8 cellular contexts compared by ENCODE assay signal in the genomic region with DNA sequence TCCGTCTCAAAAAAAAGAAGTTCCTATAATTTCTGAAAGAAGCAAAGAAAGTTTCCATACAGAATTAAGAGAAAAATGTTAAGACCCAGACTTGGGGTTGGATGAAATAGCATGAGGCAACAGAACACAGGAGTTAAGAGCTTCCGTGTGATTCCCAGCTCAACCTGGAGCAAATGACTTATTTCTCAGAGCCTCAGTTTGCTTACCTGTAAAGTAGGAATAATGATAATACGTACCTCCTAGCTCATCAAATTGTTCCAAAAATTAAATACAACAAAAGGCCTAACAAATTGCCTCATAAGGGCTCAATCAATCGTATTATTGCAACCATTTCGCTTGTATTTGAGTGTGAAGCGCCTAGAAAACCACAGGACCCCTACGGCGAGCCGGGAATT. TPM values are rescaled to one million over a fixed set of nuclear protein-coding genes. Genes with fewer than 3 reads are reported as not detected.
A peak's percentile ranks its signal among the peaks of the same experiment; 100 is the strongest.
DNase-seq lines count a peak whose midpoint lies in the region; ATAC-seq and TF ChIP-seq lines count a peak whose summit lies in the region.

No MANE protein-coding gene starts in this region.

- peak overlapping the region; percentile 94 for H3K27ac Mint-ChIP-seq in HFFc6
- H3K27ac Mint-ChIP-seq in activated T-helper 17 cell treated with anti-CD3 and anti-CD28 coated beads, Interleukin-2, amount 50 U/mL, for 72 hours, result peak overlapping the region; percentile 79
- peak overlapping the region; percentile 90 for H3K27ac Mint-ChIP-seq in stimulated activated memory B cell treated with anti-CD40 and anti-IgM and Interleukin-4, amounts not matched to agents 10 μg/mL and 1 μg/mL and 100 μg/mL, for 72 hours

- H3K4me1 Mint-ChIP-seq in HFFc6 (ENCODE audit: low read depth), result peaks cover 10% of the 10 kb centered on the region; the same call in 1 of the 2 replicates
- peaks cover 9% of the 10 kb centered on the region for H3K4me1 Mint-ChIP-seq in activated T-helper 17 cell treated with anti-CD3 and anti-CD28 coated beads, Interleukin-2, amount 50 U/mL, for 72 hours
- H3K4me1 Mint-ChIP-seq in stimulated activated memory B cell treated with anti-CD40 and anti-IgM and Interleukin-4, amounts not matched to agents 10 μg/mL and 1 μg/mL and 100 μg/mL, for 72 hours, result peaks cover 21% of the 10 kb centered on the region

- peak overlapping the region; percentile 96 for H3K4me3 ChIP-seq in iPS-15b (ENCODE audit: low read depth, low read length)

- no peak for TF ChIP-seq CTCF in HFFc6 (IDR thresholded peaks at IDR 0.05)

- DNase-seq in HFFc6 (no peak), posterior cingulate gyrus (no peak), foreskin melanocyte (no peak), NCI-H187 treated with DMSO at 0.1 percent for 48 hours (lab: John Stamatoyannopoulos, UW) (no peak), 8988T (no peak)

- H3K36me3 Mint-ChIP-seq in HFFc6 (ENCODE audit: low read depth), result no peaks in the 10 kb centered on the region; the same call in 1 of the 2 replicates
- peaks cover 3% of the 10 kb centered on the region for H3K36me3 Mint-ChIP-seq in activated T-helper 17 cell treated with anti-CD3 and anti-CD28 coated beads, Interleukin-2, amount 50 U/mL, for 72 hours (ENCODE audit: low read depth)
- H3K36me3 Mint-ChIP-seq in stimulated activated memory B cell treated with anti-CD40 and anti-IgM and Interleukin-4, amounts not matched to agents 10 μg/mL and 1 μg/mL and 100 μg/mL, for 72 hours, result peaks cover under 1% of the 10 kb centered on the region

- no peaks in the 10 kb centered on the region for H3K27me3 ChIP-seq in iPS-15b (ENCODE audit: control insufficient read depth, insufficient read depth, low read length)

- no peaks in the 10 kb centered on the region for H3K27me3 Mint-ChIP-seq in HFFc6 (ENCODE audit: insufficient read depth)
- no peaks in the 10 kb centered on the region for H3K27me3 Mint-ChIP-seq in activated T-helper 17 cell treated with anti-CD3 and anti-CD28 coated beads, Interleukin-2, amount 50 U/mL, for 72 hours
- H3K27me3 Mint-ChIP-seq in stimulated activated memory B cell treated with anti-CD40 and anti-IgM and Interleukin-4, amounts not matched to agents 10 μg/mL and 1 μg/mL and 100 μg/mL, for 72 hours, result no peaks in the 10 kb centered on the region

- H3K36me3 ChIP-seq in iPS-15b (ENCODE audit: control insufficient read depth, insufficient read depth, low read length), result no peaks in the 10 kb centered on the region

- intact Hi-C loops in posterior cingulate gyrus (cut with DNase I), result no loop called here

- H3K9ac ChIP-seq in iPS-15b (ENCODE audit: low read depth, low read length), result peak overlapping the region; percentile 79

- peak overlapping the region; percentile 98 for H3K4me3 Mint-ChIP-seq in HFFc6
- peak overlapping the region; percentile 92 for H3K4me3 Mint-ChIP-seq in activated T-helper 17 cell treated with anti-CD3 and anti-CD28 coated beads, Interleukin-2, amount 50 U/mL, for 72 hours
- peak overlapping the region; percentile 96 for H3K4me3 Mint-ChIP-seq in stimulated activated memory B cell treated with anti-CD40 and anti-IgM and Interleukin-4, amounts not matched to agents 10 μg/mL and 1 μg/mL and 100 μg/mL, for 72 hours

- no peaks in the 10 kb centered on the region for H3K4me1 ChIP-seq in iPS-15b (ENCODE audit: control insufficient read depth, insufficient read depth, low read length)

- ATAC-seq in activated T-helper 17 cell treated with anti-CD3 and anti-CD28 coated beads, Interleukin-2, amount 50 U/mL, for 72 hours (replicated peaks), result no peak
- ATAC-seq in stimulated activated memory B cell treated with anti-CD40 and anti-IgM and Interleukin-4, amounts not matched to agents 10 μg/mL and 1 μg/mL and 100 μg/mL, for 72 hours, result no peak

- no peaks in the 10 kb centered on the region for H3K9me3 ChIP-seq in iPS-15b (ENCODE audit: control insufficient read depth, insufficient read depth, low read length)

- no peaks in the 10 kb centered on the region for H3K9me3 Mint-ChIP-seq in HFFc6
- no peaks in the 10 kb centered on the region for H3K9me3 Mint-ChIP-seq in activated T-helper 17 cell treated with anti-CD3 and anti-CD28 coated beads, Interleukin-2, amount 50 U/mL, for 72 hours
- H3K9me3 Mint-ChIP-seq in stimulated activated memory B cell treated with anti-CD40 and anti-IgM and Interleukin-4, amounts not matched to agents 10 μg/mL and 1 μg/mL and 100 μg/mL, for 72 hours, result no peaks in the 10 kb centered on the region

RNA-seq across cellular contexts. Expression of a gene that starts 0.6 kb away (rescaled TPM):
- total RNA-seq in HFFc6 (2021; fragmentation: NEBNext Ultra II Directional; extraction: Animal tissue kit (Norgen Biotek cat#: 25700)), result 10 to 100 TPM; 44.9 to 51.2 (median 48.5) TPM
- total RNA-seq in activated T-helper 17 cell treated with anti-CD3 and anti-CD28 coated beads, Interleukin-2, amount 50 U/mL, for 72 hours, result 10 to 100 TPM; 28.1 to 32.6 TPM

RNA-seq across cellular contexts. Expression of a gene that starts 10.1 kb away (rescaled TPM):
- 10 to 100 TPM; 34.7 to 40.6 (median 35.5) TPM for total RNA-seq in HFFc6 (2021; fragmentation: NEBNext Ultra II Directional; extraction: Animal tissue kit (Norgen Biotek cat#: 25700))
- total RNA-seq in activated T-helper 17 cell treated with anti-CD3 and anti-CD28 coated beads, Interleukin-2, amount 50 U/mL, for 72 hours, result 100 to 1,000 TPM; 173 to 492 TPM

Comparison
In these comparisons a context has a peak if more than half of its experiments do, and no peak if none do; other contexts are left out.
1. RNA of a gene that starts 10.1 kb away (total RNA-seq): 173 to 492 TPM in activated T-helper 17 cell treated with anti-CD3 and anti-CD28 coated beads, Interleukin-2, amount 50 U/mL, for 72 hours; 34.7 to 40.6 TPM in HFFc6; every median in the first group is over 4 times any median in the second.
2. Peak in every context shown above with its lines, with median percentiles within 50 percentile points of each other: H3K27ac Mint-ChIP-seq and H3K4me3 Mint-ChIP-seq.